Comparison of ENCODE assay signal across 17 cellular contexts in the genomic region with DNA sequence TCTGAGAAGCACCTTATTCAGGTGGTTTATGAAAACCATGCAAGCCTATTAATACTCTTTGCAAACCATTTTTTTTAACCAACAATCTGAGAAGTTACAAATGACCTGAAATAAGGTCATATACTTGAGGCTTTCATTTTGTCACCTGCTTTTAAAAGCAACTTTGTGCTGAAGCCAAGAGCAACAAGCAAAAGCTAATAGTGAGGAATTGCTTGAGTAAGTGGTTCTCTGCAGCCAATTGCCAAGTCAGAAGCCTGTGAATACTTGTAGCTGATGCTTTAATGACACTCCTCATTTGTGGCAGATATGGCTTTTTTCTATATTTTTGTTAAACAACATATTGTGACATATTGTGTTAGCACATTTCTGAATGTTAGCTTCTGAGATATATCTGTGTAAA.
DNase-seq lines count a peak whose midpoint lies in the region; ATAC-seq and TF ChIP-seq lines count a peak whose summit lies in the region.
"Had no signal": no experiment of that assay in that cellular context is flagged by ENCODE, and none has a peak within 500 bp of the region (broad histone marks: within the 10 kb centered on the region; RNA-seq: fewer than 3 reads in every experiment).

No MANE protein-coding gene starts in this region.

- H3K27ac ChIP-seq in lower lobe of right lung (no peak overlapping the region), Peyer's patch (no peak overlapping the region)
- H3K27ac ChIP-seq: BLaER1 treated with 17β-estradiol and CSF1 and Interleukin-3, amounts not matched to agents 10 nM and 100 nM had no signal

- H3K36me3 ChIP-seq in lower lobe of right lung (no peaks in the 10 kb centered on the region), Peyer's patch (no peaks in the 10 kb centered on the region)
- H3K36me3 ChIP-seq: BLaER1 treated with 17β-estradiol and CSF1 and Interleukin-3, amounts not matched to agents 10 nM and 100 nM had no signal

- H3K27me3 ChIP-seq in lower lobe of right lung (ENCODE audit: low read depth): no peaks in the 10 kb centered on the region
- H3K27me3 ChIP-seq in Peyer's patch: no peaks in the 10 kb centered on the region
- H3K27me3 ChIP-seq: BLaER1 treated with 17β-estradiol and CSF1 and Interleukin-3, amounts not matched to agents 10 nM and 100 nM had no signal

- TF ChIP-seq POLR2A in Peyer's patch (IDR thresholded peaks at IDR 0.05): no peak

- H3K4me3 ChIP-seq in lower lobe of right lung (no peak overlapping the region), Peyer's patch (no peak overlapping the region)
- H3K4me3 ChIP-seq: BLaER1 treated with 17β-estradiol and CSF1 and Interleukin-3, amounts not matched to agents 10 nM and 100 nM; GM12878 had no signal

- H3K9me3 ChIP-seq in lower lobe of right lung: no peaks in the 10 kb centered on the region
- no peaks in the 10 kb centered on the region for H3K9me3 ChIP-seq in Peyer's patch
- H3K9me3 ChIP-seq: BLaER1 treated with 17β-estradiol and CSF1 and Interleukin-3, amounts not matched to agents 10 nM and 100 nM had no signal

- H3K4me1 ChIP-seq in lower lobe of right lung (peaks cover 34% of the 10 kb centered on the region), Peyer's patch (peaks cover 0 to 3% (median 0%) of the 10 kb centered on the region in 4 donors)

- intact Hi-C loops in lower lobe of right lung (cut with DNase I): no loop called here

- DNase-seq in NCI-H1694 treated with DMSO at 0.1 percent for 48 hours (lab: John Stamatoyannopoulos, UW) (peak; percentile 17), NCI-H1694 (lab: John Stamatoyannopoulos, UW) (no peak), DMS79 (lab: John Stamatoyannopoulos, UW) (peak; percentile 69), NCI-H2029 (lab: John Stamatoyannopoulos, UW) (peak; percentile 6), astrocyte of the hippocampus (ENCODE audit: low read depth, low spot score) (peak; percentile 35), lower lobe of right lung (no peak), Peyer's patch (no peak)
- DNase-seq: ACHN; CD4-positive, CD25-positive, alpha-beta regulatory T cell; DMS53; GOT3; H9; HFFc6 had no signal

- TF ChIP-seq CTCF in lower lobe of right lung (IDR thresholded peaks at IDR 0.05): no peak
- TF ChIP-seq CTCF in Peyer's patch (IDR thresholded peaks at IDR 0.05): no peak

- no peak for ATAC-seq in lower lobe of right lung
- no peak for ATAC-seq in GM21423 (IDR thresholded peaks at IDR 0.05; ENCODE audit: unreplicated experiment)
- ATAC-seq: GM12878, HepG2 had no signal

Comparison
In these comparisons a context has a peak if more than half of its experiments do, and no peak if none do; other contexts are left out.
1. DNase-seq: peak in NCI-H1694 treated with DMSO at 0.1 percent for 48 hours (single experiment), DMS79 (single experiment), NCI-H2029 (single experiment) and astrocyte of the hippocampus (single experiment); none in NCI-H1694 (single experiment), lower lobe of right lung (single experiment) and Peyer's patch (0 of 3).